1 cellular context compared by ENCODE assay signal in the genomic region with DNA sequence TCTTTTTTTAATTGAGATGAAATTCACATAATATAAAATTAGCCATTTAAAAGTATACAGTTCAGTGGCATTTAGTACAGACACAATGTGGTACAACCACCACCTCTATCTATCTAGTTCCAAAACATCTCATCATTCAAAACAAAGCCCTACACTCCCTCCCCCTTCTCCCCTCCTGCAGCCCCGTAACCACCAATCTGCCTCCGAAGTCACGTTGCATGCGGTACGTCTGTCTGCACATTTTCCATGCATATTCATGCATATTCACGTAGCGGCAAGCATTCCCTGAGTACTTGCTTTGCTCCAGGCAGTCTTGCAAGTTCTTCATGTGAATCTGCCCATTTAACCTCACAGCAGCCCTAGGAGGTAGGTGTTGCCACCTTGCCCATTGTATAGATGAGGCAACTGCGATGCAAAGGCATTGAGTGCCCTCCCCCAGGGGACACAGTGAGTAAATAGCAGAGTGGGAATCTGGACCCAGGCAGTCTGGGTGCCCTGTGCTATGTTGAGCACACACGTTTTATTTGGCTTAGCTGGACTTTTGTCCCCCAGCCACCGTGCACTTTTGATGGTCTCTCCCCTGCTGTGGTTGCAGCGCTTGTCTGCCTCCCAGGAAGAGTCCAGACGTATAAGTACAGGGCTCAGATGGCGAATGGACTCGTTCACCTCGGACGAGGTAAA.
TF ChIP-seq lines count a peak whose summit lies in the region.

No MANE protein-coding gene starts in this region.

TF ChIP-seq in HepG2, 621 proteins besides CTCF, POLR2A, EP300 and RAD21 (continued from another document and continues in another):
- TF ChIP-seq ZFP36L2 (CRISPR knock-in tag; IDR thresholded peaks at IDR 0.05) (no peak), HDAC6 (IDR thresholded peaks at IDR 0.05; ENCODE audit: low read depth, low read length) (no peak), CREB1 (IDR thresholded peaks at IDR 0.05) (no peak), CREB1 (CRISPR knock-in tag; IDR thresholded peaks at IDR 0.05) (no peak; the same call in 1 of the 2 replicates), PRPF4 (IDR thresholded peaks at IDR 0.05; ENCODE audit: low read depth, low read length, poor library complexity, severe bottlenecking) (no peak), PAF1 (CRISPR knock-in tag; IDR thresholded peaks at IDR 0.05) (no peak), ZNF44 (CRISPR knock-in tag; IDR thresholded peaks at IDR 0.05) (no peak), FOXK2 (IDR thresholded peaks at IDR 0.05) (no peak; the same call in 1 of the 2 replicates), DMAP1 (CRISPR knock-in tag; IDR thresholded peaks at IDR 0.05) (peak; percentile 44; the same call in 1 of the 2 replicates), POLR2AphosphoS2 (IDR thresholded peaks at IDR 0.05; ENCODE audit: low read depth, low read length) (no peak), FOXK1 (CRISPR knock-in tag; IDR thresholded peaks at IDR 0.05; ENCODE audit: borderline replicate concordance, low read depth) (no peak; the same call in 1 of the 2 replicates), ZNF3 (CRISPR knock-in tag; IDR thresholded peaks at IDR 0.05) (0 out of 2 replicates have a peak, but pooled peaks have one; percentile 45), MAZ (IDR thresholded peaks at IDR 0.05; ENCODE audit: borderline replicate concordance, low read depth, low read length) (no peak), MAZ (CRISPR knock-in tag; IDR thresholded peaks at IDR 0.05; ENCODE audit: low read depth) (peak; percentile 77), ZSCAN12 (CRISPR knock-in tag; IDR thresholded peaks at IDR 0.05) (no peak), ZKSCAN8 (CRISPR knock-in tag; IDR thresholded peaks at IDR 0.05; ENCODE audit: borderline replicate concordance) (peak; percentile 44; the same call in 1 of the 2 replicates), TAF1 (CRISPR knock-in tag; IDR thresholded peaks at IDR 0.05) (no peak), ERF (CRISPR knock-in tag; IDR thresholded peaks at IDR 0.05) (peak; percentile 68), ZNF232 (CRISPR knock-in tag; IDR thresholded peaks at IDR 0.05; ENCODE audit: borderline replicate concordance) (no peak; the same call in 1 of the 2 replicates), HNRNPH1 (optimal IDR thresholded peaks at IDR 0.05; ENCODE audit: low read depth, low read length) (no peak), ZNF138 (CRISPR knock-in tag; IDR thresholded peaks at IDR 0.05; ENCODE audit: low read depth) (0 out of 2 replicates have a peak, but pooled peaks have one; percentile 59), ZNF766 (CRISPR knock-in tag; IDR thresholded peaks at IDR 0.05; ENCODE audit: borderline replicate concordance) (no peak), TMF1 (CRISPR knock-in tag; IDR thresholded peaks at IDR 0.05; ENCODE audit: low read depth) (no peak), ZNF12 (CRISPR knock-in tag; IDR thresholded peaks at IDR 0.05) (peak; percentile 44; the same call in 1 of the 2 replicates), RARA (CRISPR knock-in tag; IDR thresholded peaks at IDR 0.05) (peak; percentile 86), MIER3 (CRISPR knock-in tag; IDR thresholded peaks at IDR 0.05; ENCODE audit: borderline replicate concordance) (peak; percentile 77), TBX2 (CRISPR knock-in tag; IDR thresholded peaks at IDR 0.05; ENCODE audit: borderline replicate concordance) (peak; percentile 87), NR2F1 (CRISPR knock-in tag; IDR thresholded peaks at IDR 0.05) (no peak), NFE2 (CRISPR knock-in tag; IDR thresholded peaks at IDR 0.05) (no peak), NFRKB (IDR thresholded peaks at IDR 0.05) (no peak), RCOR2 (CRISPR knock-in tag; IDR thresholded peaks at IDR 0.05) (peak; percentile 91), KLF12 (CRISPR knock-in tag; IDR thresholded peaks at IDR 0.05; ENCODE audit: borderline replicate concordance) (no peak), ZNF879 (CRISPR knock-in tag; IDR thresholded peaks at IDR 0.05) (no peak), NR2F6 (IDR thresholded peaks at IDR 0.05) (peak; percentile 19; the same call in 1 of the 2 replicates), NR2F6 (CRISPR knock-in tag; IDR thresholded peaks at IDR 0.05) (peak; percentile 74), SRSF9 (IDR thresholded peaks at IDR 0.05; ENCODE audit: borderline replicate concordance, insufficient read depth, low read depth, low read length, poor library complexity, severe bottlenecking) (no peak), ZNF160 (CRISPR knock-in tag; IDR thresholded peaks at IDR 0.05) (no peak)
- TF ChIP-seq, protein P1, sequence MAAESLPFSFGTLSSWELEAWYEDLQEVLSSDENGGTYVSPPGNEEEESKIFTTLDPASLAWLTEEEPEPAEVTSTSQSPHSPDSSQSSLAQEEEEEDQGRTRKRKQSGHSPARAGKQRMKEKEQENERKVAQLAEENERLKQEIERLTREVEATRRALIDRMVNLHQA (CRISPR knock-in tag; IDR thresholded peaks at IDR 0.05) = 0 out of 2 replicates have a peak, but pooled peaks have one; percentile 84
- TF ChIP-seq, protein P2, sequence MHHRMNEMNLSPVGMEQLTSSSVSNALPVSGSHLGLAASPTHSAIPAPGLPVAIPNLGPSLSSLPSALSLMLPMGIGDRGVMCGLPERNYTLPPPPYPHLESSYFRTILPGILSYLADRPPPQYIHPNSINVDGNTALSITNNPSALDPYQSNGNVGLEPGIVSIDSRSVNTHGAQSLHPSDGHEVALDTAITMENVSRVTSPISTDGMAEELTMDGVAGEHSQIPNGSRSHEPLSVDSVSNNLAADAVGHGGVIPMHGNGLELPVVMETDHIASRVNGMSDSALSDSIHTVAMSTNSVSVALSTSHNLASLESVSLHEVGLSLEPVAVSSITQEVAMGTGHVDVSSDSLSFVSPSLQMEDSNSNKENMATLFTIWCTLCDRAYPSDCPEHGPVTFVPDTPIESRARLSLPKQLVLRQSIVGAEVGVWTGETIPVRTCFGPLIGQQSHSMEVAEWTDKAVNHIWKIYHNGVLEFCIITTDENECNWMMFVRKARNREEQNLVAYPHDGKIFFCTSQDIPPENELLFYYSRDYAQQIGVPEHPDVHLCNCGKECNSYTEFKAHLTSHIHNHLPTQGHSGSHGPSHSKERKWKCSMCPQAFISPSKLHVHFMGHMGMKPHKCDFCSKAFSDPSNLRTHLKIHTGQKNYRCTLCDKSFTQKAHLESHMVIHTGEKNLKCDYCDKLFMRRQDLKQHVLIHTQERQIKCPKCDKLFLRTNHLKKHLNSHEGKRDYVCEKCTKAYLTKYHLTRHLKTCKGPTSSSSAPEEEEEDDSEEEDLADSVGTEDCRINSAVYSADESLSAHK (CRISPR knock-in tag; IDR thresholded peaks at IDR 0.05; ENCODE audit: borderline replicate concordance) = no peak
- TF ChIP-seq, protein P3, sequence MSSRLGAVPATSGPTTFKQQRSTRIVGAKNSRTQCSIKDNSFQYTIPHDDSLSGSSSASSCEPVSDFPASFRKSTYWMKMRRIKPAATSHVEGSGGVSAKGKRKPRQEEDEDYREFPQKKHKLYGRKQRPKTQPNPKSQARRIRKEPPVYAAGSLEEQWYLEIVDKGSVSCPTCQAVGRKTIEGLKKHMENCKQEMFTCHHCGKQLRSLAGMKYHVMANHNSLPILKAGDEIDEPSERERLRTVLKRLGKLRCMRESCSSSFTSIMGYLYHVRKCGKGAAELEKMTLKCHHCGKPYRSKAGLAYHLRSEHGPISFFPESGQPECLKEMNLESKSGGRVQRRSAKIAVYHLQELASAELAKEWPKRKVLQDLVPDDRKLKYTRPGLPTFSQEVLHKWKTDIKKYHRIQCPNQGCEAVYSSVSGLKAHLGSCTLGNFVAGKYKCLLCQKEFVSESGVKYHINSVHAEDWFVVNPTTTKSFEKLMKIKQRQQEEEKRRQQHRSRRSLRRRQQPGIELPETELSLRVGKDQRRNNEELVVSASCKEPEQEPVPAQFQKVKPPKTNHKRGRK (CRISPR knock-in tag; IDR thresholded peaks at IDR 0.05) = no peak
- TF ChIP-seq, protein P4, sequence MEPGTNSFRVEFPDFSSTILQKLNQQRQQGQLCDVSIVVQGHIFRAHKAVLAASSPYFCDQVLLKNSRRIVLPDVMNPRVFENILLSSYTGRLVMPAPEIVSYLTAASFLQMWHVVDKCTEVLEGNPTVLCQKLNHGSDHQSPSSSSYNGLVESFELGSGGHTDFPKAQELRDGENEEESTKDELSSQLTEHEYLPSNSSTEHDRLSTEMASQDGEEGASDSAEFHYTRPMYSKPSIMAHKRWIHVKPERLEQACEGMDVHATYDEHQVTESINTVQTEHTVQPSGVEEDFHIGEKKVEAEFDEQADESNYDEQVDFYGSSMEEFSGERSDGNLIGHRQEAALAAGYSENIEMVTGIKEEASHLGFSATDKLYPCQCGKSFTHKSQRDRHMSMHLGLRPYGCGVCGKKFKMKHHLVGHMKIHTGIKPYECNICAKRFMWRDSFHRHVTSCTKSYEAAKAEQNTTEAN (CRISPR knock-in tag; conservative IDR thresholded peaks at IDR 0.05) = 0 out of 2 replicates have a peak, but pooled peaks have one; percentile 56
- TF ChIP-seq, protein P5, sequence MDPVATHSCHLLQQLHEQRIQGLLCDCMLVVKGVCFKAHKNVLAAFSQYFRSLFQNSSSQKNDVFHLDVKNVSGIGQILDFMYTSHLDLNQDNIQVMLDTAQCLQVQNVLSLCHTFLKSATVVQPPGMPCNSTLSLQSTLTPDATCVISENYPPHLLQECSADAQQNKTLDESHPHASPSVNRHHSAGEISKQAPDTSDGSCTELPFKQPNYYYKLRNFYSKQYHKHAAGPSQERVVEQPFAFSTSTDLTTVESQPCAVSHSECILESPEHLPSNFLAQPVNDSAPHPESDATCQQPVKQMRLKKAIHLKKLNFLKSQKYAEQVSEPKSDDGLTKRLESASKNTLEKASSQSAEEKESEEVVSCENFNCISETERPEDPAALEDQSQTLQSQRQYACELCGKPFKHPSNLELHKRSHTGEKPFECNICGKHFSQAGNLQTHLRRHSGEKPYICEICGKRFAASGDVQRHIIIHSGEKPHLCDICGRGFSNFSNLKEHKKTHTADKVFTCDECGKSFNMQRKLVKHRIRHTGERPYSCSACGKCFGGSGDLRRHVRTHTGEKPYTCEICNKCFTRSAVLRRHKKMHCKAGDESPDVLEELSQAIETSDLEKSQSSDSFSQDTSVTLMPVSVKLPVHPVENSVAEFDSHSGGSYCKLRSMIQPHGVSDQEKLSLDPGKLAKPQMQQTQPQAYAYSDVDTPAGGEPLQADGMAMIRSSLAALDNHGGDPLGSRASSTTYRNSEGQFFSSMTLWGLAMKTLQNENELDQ (CRISPR knock-in tag; IDR thresholded peaks at IDR 0.05; ENCODE audit: borderline replicate concordance) = no peak
- TF ChIP-seq, protein P6, sequence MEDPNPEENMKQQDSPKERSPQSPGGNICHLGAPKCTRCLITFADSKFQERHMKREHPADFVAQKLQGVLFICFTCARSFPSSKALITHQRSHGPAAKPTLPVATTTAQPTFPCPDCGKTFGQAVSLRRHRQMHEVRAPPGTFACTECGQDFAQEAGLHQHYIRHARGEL (CRISPR knock-in tag; IDR thresholded peaks at IDR 0.05) = no peak
- TF ChIP-seq, protein P7, sequence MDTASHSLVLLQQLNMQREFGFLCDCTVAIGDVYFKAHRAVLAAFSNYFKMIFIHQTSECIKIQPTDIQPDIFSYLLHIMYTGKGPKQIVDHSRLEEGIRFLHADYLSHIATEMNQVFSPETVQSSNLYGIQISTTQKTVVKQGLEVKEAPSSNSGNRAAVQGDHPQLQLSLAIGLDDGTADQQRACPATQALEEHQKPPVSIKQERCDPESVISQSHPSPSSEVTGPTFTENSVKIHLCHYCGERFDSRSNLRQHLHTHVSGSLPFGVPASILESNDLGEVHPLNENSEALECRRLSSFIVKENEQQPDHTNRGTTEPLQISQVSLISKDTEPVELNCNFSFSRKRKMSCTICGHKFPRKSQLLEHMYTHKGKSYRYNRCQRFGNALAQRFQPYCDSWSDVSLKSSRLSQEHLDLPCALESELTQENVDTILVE (CRISPR knock-in tag; IDR thresholded peaks at IDR 0.05) = no peak
- TF ChIP-seq, protein P8, sequence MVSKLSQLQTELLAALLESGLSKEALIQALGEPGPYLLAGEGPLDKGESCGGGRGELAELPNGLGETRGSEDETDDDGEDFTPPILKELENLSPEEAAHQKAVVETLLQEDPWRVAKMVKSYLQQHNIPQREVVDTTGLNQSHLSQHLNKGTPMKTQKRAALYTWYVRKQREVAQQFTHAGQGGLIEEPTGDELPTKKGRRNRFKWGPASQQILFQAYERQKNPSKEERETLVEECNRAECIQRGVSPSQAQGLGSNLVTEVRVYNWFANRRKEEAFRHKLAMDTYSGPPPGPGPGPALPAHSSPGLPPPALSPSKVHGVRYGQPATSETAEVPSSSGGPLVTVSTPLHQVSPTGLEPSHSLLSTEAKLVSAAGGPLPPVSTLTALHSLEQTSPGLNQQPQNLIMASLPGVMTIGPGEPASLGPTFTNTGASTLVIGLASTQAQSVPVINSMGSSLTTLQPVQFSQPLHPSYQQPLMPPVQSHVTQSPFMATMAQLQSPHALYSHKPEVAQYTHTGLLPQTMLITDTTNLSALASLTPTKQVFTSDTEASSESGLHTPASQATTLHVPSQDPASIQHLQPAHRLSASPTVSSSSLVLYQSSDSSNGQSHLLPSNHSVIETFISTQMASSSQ (IDR thresholded peaks at IDR 0.05; ENCODE audit: low read depth) = no peak
- TF ChIP-seq, protein P8 (CRISPR knock-in tag; IDR thresholded peaks at IDR 0.05; ENCODE audit: borderline replicate concordance) = no peak; the same call in 1 of the 2 replicates
